8 cellular contexts compared by ENCODE assay signal in the genomic region with DNA sequence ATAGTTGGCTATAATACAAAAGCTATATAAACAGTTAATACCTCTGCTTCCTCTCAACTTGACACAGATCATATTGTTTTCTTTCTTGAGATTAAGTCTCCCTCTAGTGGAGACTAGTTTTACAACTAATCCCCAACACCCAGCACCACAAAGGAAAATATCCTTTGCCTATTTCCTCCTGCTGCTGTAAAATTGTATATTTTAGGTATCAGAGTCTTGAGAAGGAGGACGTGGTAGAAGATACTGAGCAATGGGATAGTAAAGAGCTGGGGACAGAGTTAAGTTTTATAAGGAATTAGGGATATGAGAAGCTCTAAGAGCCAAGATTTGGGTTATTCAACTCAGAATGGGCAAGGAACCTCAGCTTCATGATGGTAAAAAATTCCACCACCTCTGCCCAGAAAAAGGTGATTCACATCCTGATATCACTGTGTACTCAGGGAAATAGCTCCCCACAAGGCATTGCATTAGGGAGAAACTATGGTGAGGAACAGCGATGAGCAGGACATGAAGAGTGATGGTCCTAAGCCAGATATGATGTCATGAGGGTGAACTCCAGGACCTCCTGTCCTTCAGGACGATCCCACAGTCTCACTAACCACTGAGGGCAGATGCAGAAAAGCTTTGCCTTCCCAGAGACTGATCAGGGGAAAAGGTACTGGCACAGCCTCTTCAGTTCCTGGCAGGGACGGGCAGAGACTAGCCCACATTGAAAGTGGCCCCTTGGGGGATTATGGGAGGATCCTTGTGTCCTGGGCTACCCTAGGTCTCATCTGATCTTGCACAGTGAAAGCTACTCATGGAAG. TPM values are rescaled to one million over a fixed set of nuclear protein-coding genes. Genes with fewer than 3 reads are reported as not detected.
A peak's percentile ranks its signal among the peaks of the same experiment; 100 is the strongest.
DNase-seq lines count a peak whose midpoint lies in the region; ATAC-seq, FAIRE-seq and TF ChIP-seq lines count a peak whose summit lies in the region.

No MANE protein-coding gene starts in this region.

- peak; percentile 29 for TF ChIP-seq CTCF in bronchial epithelial cell (IDR thresholded peaks at IDR 0.05; ENCODE audit: insufficient read depth, low read length, severe bottlenecking)

- H3K27me3 ChIP-seq in bronchial epithelial cell (ENCODE audit: control insufficient read depth, insufficient read depth, low read length), result no peaks in the 10 kb centered on the region

- DNase-seq in DMS53 (lab: John Stamatoyannopoulos, UW) (peak; percentile 83), HT-29 (ENCODE audit: low spot score) (peak; percentile 56), NCI-H82 treated with DMSO at 0.1 percent for 48 hours (lab: John Stamatoyannopoulos, UW; ENCODE audit: unreplicated experiment) (peak; percentile 78), bronchial epithelial cell (ENCODE audit: low read depth) (peak; percentile 91), kidney glomerular epithelial cell (lab: John Stamatoyannopoulos, UW) (peak; percentile 71), stromal cell of bone marrow (ENCODE audit: low read depth) (peak; percentile 70)
- DNase-seq in stimulated activated CD4-positive, alpha-beta T cell treated with anti-CD3 and anti-CD28 coated beads, Interleukin-12 subunit alpha, Interleukin-12 subunit beta, amount 100 ng/mL, for 4 hours, result no peak

- H3K4me3 ChIP-seq in bronchial epithelial cell (ENCODE audit: low read depth, low read length), result no peak overlapping the region

- FAIRE-seq in bronchial epithelial cell (lab: Jason Lieb, UNC), result peak; percentile 89

- ATAC-seq in GM21515 (IDR thresholded peaks at IDR 0.05; ENCODE audit: unreplicated experiment), result no peak

- H3K36me3 ChIP-seq in bronchial epithelial cell (ENCODE audit: control insufficient read depth, insufficient read depth, low read length), result no peaks in the 10 kb centered on the region

RNA-seq across cellular contexts. Expression of gene CFAP126, which starts 14.7 kb away (rescaled TPM):
- not detected in 2 replicates for total RNA-seq in HT-29 (2014; rRNA removed; shearing (Covaris generic))
- total RNA-seq in bronchial epithelial cell, result not detected in 2 replicates
